ENCODE assay signal across 10 cellular contexts in the genomic region with DNA sequence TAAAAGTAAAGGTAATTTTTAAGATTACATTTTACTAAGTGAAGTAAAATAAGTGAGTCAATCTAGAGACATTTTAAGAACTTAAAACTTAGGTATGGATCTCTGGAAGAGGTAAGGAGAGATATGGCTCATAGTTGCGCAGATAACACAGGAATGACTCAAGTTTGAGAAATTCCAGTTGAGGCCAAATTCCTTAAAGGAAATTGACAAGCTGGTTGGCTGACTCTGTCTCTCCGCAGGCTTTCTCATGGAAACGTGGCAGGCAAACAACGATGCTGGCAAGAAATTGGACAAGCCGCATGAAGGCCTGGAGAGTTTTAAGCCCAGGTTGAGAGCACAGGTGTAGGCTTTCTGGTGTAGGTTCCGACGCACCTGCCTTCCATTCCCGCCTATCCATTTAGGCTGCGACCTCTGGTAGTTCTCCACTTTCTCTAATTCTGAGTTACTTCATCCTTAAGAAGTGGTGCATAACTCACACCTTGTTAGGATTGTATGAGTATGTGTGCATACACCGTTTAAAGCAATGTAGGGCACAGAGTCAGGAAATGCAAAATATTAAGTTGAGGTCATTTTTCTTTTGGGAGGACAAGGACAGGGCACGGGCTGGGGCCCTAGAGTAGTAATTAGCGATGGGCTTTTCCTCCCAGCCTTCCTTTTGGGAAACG. TPM values are rescaled to one million over a fixed set of nuclear protein-coding genes. Genes with fewer than 3 reads are reported as not detected.
A peak's percentile ranks its signal among the peaks of the same experiment; 100 is the strongest.
DNase-seq lines count a peak whose midpoint lies in the region; ATAC-seq and TF ChIP-seq lines count a peak whose summit lies in the region.
"Had no signal": no experiment of that assay in that cellular context is flagged by ENCODE, and none has a peak within 500 bp of the region (broad histone marks: within the 10 kb centered on the region; RNA-seq: fewer than 3 reads in every experiment).

No MANE protein-coding gene starts in this region.

- intact Hi-C loops in Panc1 (cut with micrococcal nuclease; ENCODE audit: unreplicated experiment) = no loop called here

- H3K4me1 ChIP-seq in Panc1 (ENCODE audit: control insufficient read depth, insufficient read depth, low read length) (no peaks in the 10 kb centered on the region), neutrophil (ENCODE audit: control insufficient read depth in 1 of 2, insufficient read depth in 1 of 2, low read depth in 1 of 2, low read length in 1 of 2) (peaks cover 12 to 23% of the 10 kb centered on the region in 2 experiments)

- H3K27me3 ChIP-seq in Panc1 (ENCODE audit: control insufficient read depth, insufficient read depth, low read length) = no peaks in the 10 kb centered on the region
- H3K27me3 ChIP-seq in neutrophil = peaks cover 31% of the 10 kb centered on the region

- no peaks in the 10 kb centered on the region for H3K36me3 ChIP-seq in Panc1 (ENCODE audit: control insufficient read depth, insufficient read depth, low read length)
- H3K36me3 ChIP-seq in neutrophil = no peaks in the 10 kb centered on the region

- H3K9me3 ChIP-seq in Panc1 (ENCODE audit: control insufficient read depth, insufficient read depth, low read depth, low read length) = no peaks in the 10 kb centered on the region
- no peaks in the 10 kb centered on the region for H3K9me3 ChIP-seq in neutrophil

- POLR2A ChIA-PET in Panc1 (lab: Charles Lee) = no interaction called here

- H3K4me3 ChIP-seq in Panc1 (ENCODE audit: low read depth in 2 of 2, low read length in 2 of 2) = peak overlapping the region; percentile 35 to 56
- peak overlapping the region; percentile 46 to 59 for H3K4me3 ChIP-seq in neutrophil (ENCODE audit: low read depth in 1 of 2, low read length in 1 of 2)

- ATAC-seq in Panc1 = peak; percentile 78
- no peak for ATAC-seq in GM21447 (IDR thresholded peaks at IDR 0.05; ENCODE audit: unreplicated experiment)
- ATAC-seq in GM21360 (IDR thresholded peaks at IDR 0.05; ENCODE audit: unreplicated experiment) = no peak

- CTCF ChIA-PET in Panc1 (lab: Charles Lee) = interaction anchor here (0.9 kb wide), 1 partner anchor 21 kb away, joined by 3 read pairs; no protein-coding TSS in a partner anchor

- TF ChIP-seq CTCF in Panc1 (IDR thresholded peaks at IDR 0.05) (no peak), neutrophil (IDR thresholded peaks at IDR 0.05) (no peak)

- peak; percentile 45 for DNase-seq in ELF-1 (ENCODE audit: low read depth, low spot score)
- no peak for DNase-seq in Panc1 (ENCODE audit: low read depth, low spot score)
- peak; percentile 29 for DNase-seq in fibroblast of gingiva (ENCODE audit: low read depth)
- DNase-seq in midbrain (lab: John Stamatoyannopoulos, UW) = no peak
- no peak for DNase-seq in T-helper 9 cell
- DNase-seq: SIG-M5 had no signal

- in situ Hi-C loops in Panc1 (cut with HindIII; ENCODE audit: low pct_unique_long_range_greater_than_20kb, low sequenced_read_pairs) = no loop called here

- BruUV-seq in Panc1 (replicated peaks; lab: Mats Ljungman, UMichigan) = no TSS peak

- H3K27ac ChIP-seq in Panc1 (ENCODE audit: low read length) (no peak overlapping the region), neutrophil (no peak overlapping the region)
- H3K27ac ChIP-seq: skin epidermis had no signal

RNA-seq across cellular contexts. Expression of a gene that starts 0.6 kb away (rescaled TPM):
- total RNA-seq in Panc1 (2021; ENCODE audit: unreplicated experiment) = 0.26 TPM
- polyA plus RNA-seq in Panc1 (2012; ENCODE audit: insufficient read length) = not detected

RNA-seq across cellular contexts. Expression of a gene that starts 57.2 kb away (rescaled TPM):
- total RNA-seq in Panc1 (2021; ENCODE audit: unreplicated experiment) = not detected
- not detected for polyA plus RNA-seq in Panc1 (2012; ENCODE audit: insufficient read length)

Comparison
In these comparisons a context has a peak if more than half of its experiments do, and no peak if none do; other contexts are left out.
1. DNase-seq: peak in ELF-1 (single experiment) and fibroblast of gingiva (single experiment); none in Panc1 (single experiment), midbrain (single experiment) and T-helper 9 cell (single experiment).